Comparison of ENCODE assay signal across 9 cellular contexts in genomic region chr13:99542788-99543406, GRCh38. TPM values are rescaled to one million over a fixed set of nuclear protein-coding genes. Genes with fewer than 3 reads are reported as not detected.
DNase-seq lines count a peak whose midpoint lies in the region; ATAC-seq and TF ChIP-seq lines count a peak whose summit lies in the region.
"Had no signal": no experiment of that assay in that cellular context is flagged by ENCODE, and none has a peak within 500 bp of the region (broad histone marks: within the 10 kb centered on the region; RNA-seq: fewer than 3 reads in every experiment).

No MANE protein-coding gene starts in this region.

- H3K27ac ChIP-seq in OCI-LY7 (ENCODE audit: low read depth, low read length, poor library complexity, severe bottlenecking) = peak overlapping the region; percentile 48

- CTCF ChIA-PET in OCI-LY7 (lab: Charles Lee; ENCODE audit: unreplicated experiment) = no interaction called here

- peak overlapping the region; percentile 32; the same call in 1 of the 2 replicates for H3K4me2 ChIP-seq in OCI-LY7 (ENCODE audit: low read length)

- peaks cover 52% of the 10 kb centered on the region for H3K36me3 ChIP-seq in OCI-LY7 (ENCODE audit: insufficient read depth, low read length)

- no peaks in the 10 kb centered on the region for H3K9me3 Mint-ChIP-seq in memory B cell
- H3K9me3 Mint-ChIP-seq: neural crest cell had no signal

- H2AFZ ChIP-seq in OCI-LY7 (ENCODE audit: low read length) = no peak overlapping the region

- TF ChIP-seq CTCF in OCI-LY7 (conservative IDR thresholded peaks at IDR 0.05; ENCODE audit: low read length) = no peak
- TF ChIP-seq CTCF in lower leg skin (IDR thresholded peaks at IDR 0.05) = no peak

- in situ Hi-C loops in ACHN (cut with HindIII; ENCODE audit: low pct_ligation_motif_present, low pct_unique_long_range_greater_than_20kb, low sequenced_read_pairs) = no loop called here

- H3K36me3 Mint-ChIP-seq in memory B cell = peaks cover 26% of the 10 kb centered on the region

- POLR2A ChIA-PET in OCI-LY7 (lab: Charles Lee) = interaction anchor here (0.6 to 1.1 kb wide), 2 partner anchors 17 to 25 kb away, joined by 3 to 5 read pairs; no protein-coding TSS in a partner anchor

- peaks cover 28% of the 10 kb centered on the region for H3K4me1 Mint-ChIP-seq in memory B cell
- H3K4me1 Mint-ChIP-seq: neural crest cell had no signal

- peaks cover 17% of the 10 kb centered on the region for H3K4me1 ChIP-seq in OCI-LY7 (ENCODE audit: insufficient read depth, low read length, poor library complexity, severe bottlenecking)

- peak overlapping the region; percentile 95 for H3K27ac Mint-ChIP-seq in memory B cell

- peak; percentile 62 for DNase-seq in OCI-LY7 (ENCODE audit: low spot score)
- DNase-seq in memory B cell (ENCODE audit: low spot score in 2 of 2) = peak; percentile 59 to 83
- DNase-seq in cerebellum (ENCODE audit: low spot score) = no peak
- DNase-seq in cerebellar nuclear complex (lab: John Stamatoyannopoulos, UW) = no peak
- DNase-seq in ACHN = no peak
- no peak for DNase-seq in lower leg skin (ENCODE audit: low spot score in 2 of 2)

- no peaks in the 10 kb centered on the region for H3K79me2 ChIP-seq in OCI-LY7 (ENCODE audit: insufficient read depth, low read depth, low read length)

- H3K4me3 Mint-ChIP-seq in memory B cell = peak overlapping the region; percentile 72
- H3K4me3 Mint-ChIP-seq: neural crest cell had no signal

- WGBS in lower leg skin, 2 donors = 80 to 90% methylated on average over 8 of the region's 8 CpGs

- H4K20me1 ChIP-seq in OCI-LY7 (ENCODE audit: insufficient read depth, low read length) = no peaks in the 10 kb centered on the region

- intact Hi-C loops in OCI-LY7 (cut with micrococcal nuclease; ENCODE audit: unreplicated experiment) = no loop called here
- intact Hi-C loops in lower leg skin (cut with DNase I; ENCODE audit: low total_unique reads) = no loop called here

- H3K4me3 ChIP-seq in OCI-LY7 (ENCODE audit: low read depth, low read length, poor library complexity, severe bottlenecking) (no peak overlapping the region), lower leg skin (ENCODE audit: low read depth, poor library complexity, severe bottlenecking) (no peak overlapping the region)

- H3K9me3 ChIP-seq in OCI-LY7 (ENCODE audit: low read length) = no peaks in the 10 kb centered on the region

- H3K27me3 Mint-ChIP-seq in memory B cell = no peaks in the 10 kb centered on the region

- ATAC-seq in GM18520 (IDR thresholded peaks at IDR 0.05; ENCODE audit: unreplicated experiment) = peak; percentile 100
- ATAC-seq in GM21786 (IDR thresholded peaks at IDR 0.05; ENCODE audit: unreplicated experiment) = peak; percentile 99
- ATAC-seq in memory B cell (ENCODE audit: low read depth) = peak; percentile 95

- no TSS peak for BruUV-seq in OCI-LY7 (replicated peaks; lab: Mats Ljungman, UMichigan)

- H3K9me2 ChIP-seq in OCI-LY7 (ENCODE audit: insufficient read depth, low read length) = no peaks in the 10 kb centered on the region

- TF ChIP-seq POLR2A in lower leg skin (IDR thresholded peaks at IDR 0.05) = no peak

RNA-seq across cellular contexts. Expression of gene TM9SF2, which starts 41.6 kb away (rescaled TPM):
- total RNA-seq in OCI-LY7 (2014; rRNA removed; shearing (Covaris generic)) = 16.3 and 17.8 TPM in 2 replicates
- 26.7 and 27.3 TPM in 2 replicates for total RNA-seq in OCI-LY7 (2022)
- 85.4 TPM for total RNA-seq in cerebellum
- total RNA-seq in lower leg skin = 100 to 1,000 TPM in 2 of 4 donors, 10 to 100 TPM in 2; 66.5 to 111 (median 88.0) TPM

Comparison
In these comparisons a context has a peak if more than half of its experiments do, and no peak if none do; other contexts are left out.
1. DNase-seq: peak in OCI-LY7 (single experiment) and memory B cell (2 of 2); none in cerebellum (single experiment), cerebellar nuclear complex (0 of 2), ACHN (single experiment) and lower leg skin (0 of 2).
2. Peak in every context shown above with its lines, with median percentiles within 50 percentile points of each other: ATAC-seq.